Comparison of ENCODE assay signal across 1 cellular context in the genomic region with DNA sequence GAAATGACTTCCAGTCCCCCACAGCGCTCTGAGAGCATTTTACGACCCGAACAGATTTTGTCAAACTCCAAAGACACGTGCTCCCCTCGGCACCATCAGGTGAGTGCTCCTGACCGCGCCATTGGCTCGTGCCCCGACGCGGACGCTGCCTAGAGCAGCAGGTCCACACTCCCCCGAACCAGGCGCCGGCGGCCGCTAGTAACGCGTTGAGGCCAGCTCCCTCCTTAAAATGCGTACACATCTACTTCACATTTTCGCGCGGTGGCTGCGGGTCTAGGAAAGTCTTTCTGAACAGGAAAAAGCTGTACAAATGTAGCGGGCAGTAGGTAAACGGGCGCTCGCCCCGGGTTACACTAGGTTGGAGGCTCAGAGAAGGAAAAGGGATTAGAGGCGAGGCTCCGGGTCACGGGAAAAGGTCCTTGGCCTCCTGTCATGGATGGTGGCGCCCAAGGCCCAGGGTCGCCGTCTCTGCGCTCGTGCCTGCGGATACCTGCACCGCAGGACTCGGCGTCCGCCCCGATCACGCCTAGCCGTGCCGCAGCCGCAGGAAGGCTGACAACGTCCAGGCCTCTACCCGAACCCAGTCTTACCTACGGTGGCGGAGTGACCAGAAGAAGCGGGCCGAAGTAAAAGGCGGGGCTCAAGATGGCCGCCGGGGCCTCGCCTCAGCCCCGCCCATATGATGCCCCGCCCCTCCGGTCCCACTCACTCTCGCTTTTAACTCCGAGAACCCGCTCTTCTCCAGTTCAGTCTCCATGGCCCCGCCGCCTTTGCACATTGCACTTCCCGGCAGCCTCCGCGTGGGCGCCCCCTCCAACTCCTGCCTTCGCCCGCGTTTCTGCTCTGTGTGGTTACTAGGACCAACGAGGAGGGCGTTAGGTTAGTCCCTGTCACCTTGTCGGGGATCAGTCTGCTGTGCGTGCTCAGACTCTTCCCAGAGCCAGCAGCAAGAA.
A peak's percentile ranks its signal among the peaks of the same experiment; 100 is the strongest.
TF ChIP-seq lines count a peak whose summit lies in the region.

A gene with protein sequence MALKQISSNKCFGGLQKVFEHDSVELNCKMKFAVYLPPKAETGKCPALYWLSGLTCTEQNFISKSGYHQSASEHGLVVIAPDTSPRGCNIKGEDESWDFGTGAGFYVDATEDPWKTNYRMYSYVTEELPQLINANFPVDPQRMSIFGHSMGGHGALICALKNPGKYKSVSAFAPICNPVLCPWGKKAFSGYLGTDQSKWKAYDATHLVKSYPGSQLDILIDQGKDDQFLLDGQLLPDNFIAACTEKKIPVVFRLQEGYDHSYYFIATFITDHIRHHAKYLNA (minus strand): TSS at position 647 of the 953 bp plus-strand sequence. CDS start 5,748 bp downstream, outside the sequence.

TF ChIP-seq in HepG2, 621 proteins besides CTCF, POLR2A, EP300 and RAD21 (continued from another document):
- TF ChIP-seq, protein P1, sequence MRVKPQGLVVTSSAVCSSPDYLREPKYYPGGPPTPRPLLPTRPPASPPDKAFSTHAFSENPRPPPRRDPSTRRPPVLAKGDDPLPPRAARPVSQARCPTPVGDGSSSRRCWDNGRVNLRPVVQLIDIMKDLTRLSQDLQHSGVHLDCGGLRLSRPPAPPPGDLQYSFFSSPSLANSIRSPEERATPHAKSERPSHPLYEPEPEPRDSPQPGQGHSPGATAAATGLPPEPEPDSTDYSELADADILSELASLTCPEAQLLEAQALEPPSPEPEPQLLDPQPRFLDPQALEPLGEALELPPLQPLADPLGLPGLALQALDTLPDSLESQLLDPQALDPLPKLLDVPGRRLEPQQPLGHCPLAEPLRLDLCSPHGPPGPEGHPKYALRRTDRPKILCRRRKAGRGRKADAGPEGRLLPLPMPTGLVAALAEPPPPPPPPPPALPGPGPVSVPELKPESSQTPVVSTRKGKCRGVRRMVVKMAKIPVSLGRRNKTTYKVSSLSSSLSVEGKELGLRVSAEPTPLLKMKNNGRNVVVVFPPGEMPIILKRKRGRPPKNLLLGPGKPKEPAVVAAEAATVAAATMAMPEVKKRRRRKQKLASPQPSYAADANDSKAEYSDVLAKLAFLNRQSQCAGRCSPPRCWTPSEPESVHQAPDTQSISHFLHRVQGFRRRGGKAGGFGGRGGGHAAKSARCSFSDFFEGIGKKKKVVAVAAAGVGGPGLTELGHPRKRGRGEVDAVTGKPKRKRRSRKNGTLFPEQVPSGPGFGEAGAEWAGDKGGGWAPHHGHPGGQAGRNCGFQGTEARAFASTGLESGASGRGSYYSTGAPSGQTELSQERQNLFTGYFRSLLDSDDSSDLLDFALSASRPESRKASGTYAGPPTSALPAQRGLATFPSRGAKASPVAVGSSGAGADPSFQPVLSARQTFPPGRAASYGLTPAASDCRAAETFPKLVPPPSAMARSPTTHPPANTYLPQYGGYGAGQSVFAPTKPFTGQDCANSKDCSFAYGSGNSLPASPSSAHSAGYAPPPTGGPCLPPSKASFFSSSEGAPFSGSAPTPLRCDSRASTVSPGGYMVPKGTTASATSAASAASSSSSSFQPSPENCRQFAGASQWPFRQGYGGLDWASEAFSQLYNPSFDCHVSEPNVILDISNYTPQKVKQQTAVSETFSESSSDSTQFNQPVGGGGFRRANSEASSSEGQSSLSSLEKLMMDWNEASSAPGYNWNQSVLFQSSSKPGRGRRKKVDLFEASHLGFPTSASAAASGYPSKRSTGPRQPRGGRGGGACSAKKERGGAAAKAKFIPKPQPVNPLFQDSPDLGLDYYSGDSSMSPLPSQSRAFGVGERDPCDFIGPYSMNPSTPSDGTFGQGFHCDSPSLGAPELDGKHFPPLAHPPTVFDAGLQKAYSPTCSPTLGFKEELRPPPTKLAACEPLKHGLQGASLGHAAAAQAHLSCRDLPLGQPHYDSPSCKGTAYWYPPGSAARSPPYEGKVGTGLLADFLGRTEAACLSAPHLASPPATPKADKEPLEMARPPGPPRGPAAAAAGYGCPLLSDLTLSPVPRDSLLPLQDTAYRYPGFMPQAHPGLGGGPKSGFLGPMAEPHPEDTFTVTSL (CRISPR knock-in tag; IDR thresholded peaks at IDR 0.05; ENCODE audit: borderline replicate concordance) = no peak
- no peak for TF ChIP-seq KDM1A (CRISPR knock-in tag; IDR thresholded peaks at IDR 0.05)
- peak; percentile 88 for TF ChIP-seq ZNF335 (CRISPR knock-in tag; IDR thresholded peaks at IDR 0.05)
- peak; percentile 53; the same call in 1 of the 2 replicates for TF ChIP-seq IRX3 (CRISPR knock-in tag; IDR thresholded peaks at IDR 0.05; ENCODE audit: borderline replicate concordance, low read depth)
- TF ChIP-seq, protein P2, sequence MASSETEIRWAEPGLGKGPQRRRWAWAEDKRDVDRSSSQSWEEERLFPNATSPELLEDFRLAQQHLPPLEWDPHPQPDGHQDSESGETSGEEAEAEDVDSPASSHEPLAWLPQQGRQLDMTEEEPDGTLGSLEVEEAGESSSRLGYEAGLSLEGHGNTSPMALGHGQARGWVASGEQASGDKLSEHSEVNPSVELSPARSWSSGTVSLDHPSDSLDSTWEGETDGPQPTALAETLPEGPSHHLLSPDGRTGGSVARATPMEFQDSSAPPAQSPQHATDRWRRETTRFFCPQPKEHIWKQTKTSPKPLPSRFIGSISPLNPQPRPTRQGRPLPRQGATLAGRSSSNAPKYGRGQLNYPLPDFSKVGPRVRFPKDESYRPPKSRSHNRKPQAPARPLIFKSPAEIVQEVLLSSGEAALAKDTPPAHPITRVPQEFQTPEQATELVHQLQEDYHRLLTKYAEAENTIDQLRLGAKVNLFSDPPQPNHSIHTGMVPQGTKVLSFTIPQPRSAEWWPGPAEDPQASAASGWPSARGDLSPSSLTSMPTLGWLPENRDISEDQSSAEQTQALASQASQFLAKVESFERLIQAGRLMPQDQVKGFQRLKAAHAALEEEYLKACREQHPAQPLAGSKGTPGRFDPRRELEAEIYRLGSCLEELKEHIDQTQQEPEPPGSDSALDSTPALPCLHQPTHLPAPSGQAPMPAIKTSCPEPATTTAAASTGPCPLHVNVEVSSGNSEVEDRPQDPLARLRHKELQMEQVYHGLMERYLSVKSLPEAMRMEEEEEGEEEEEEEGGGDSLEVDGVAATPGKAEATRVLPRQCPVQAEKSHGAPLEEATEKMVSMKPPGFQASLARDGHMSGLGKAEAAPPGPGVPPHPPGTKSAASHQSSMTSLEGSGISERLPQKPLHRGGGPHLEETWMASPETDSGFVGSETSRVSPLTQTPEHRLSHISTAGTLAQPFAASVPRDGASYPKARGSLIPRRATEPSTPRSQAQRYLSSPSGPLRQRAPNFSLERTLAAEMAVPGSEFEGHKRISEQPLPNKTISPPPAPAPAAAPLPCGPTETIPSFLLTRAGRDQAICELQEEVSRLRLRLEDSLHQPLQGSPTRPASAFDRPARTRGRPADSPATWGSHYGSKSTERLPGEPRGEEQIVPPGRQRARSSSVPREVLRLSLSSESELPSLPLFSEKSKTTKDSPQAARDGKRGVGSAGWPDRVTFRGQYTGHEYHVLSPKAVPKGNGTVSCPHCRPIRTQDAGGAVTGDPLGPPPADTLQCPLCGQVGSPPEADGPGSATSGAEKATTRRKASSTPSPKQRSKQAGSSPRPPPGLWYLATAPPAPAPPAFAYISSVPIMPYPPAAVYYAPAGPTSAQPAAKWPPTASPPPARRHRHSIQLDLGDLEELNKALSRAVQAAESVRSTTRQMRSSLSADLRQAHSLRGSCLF (CRISPR knock-in tag; IDR thresholded peaks at IDR 0.05; ENCODE audit: borderline replicate concordance) = no peak
- no peak; the same call in 1 of the 2 replicates for TF ChIP-seq ESRRA (CRISPR knock-in tag; IDR thresholded peaks at IDR 0.05; ENCODE audit: low read depth)
- no peak for TF ChIP-seq RBAK (CRISPR knock-in tag; IDR thresholded peaks at IDR 0.05)
- TF ChIP-seq EEA1 (CRISPR knock-in tag; IDR thresholded peaks at IDR 0.05; ENCODE audit: borderline replicate concordance) = no peak
- TF ChIP-seq ZNF30 (CRISPR knock-in tag; IDR thresholded peaks at IDR 0.05) = peak; percentile 81
- TF ChIP-seq, protein P3, sequence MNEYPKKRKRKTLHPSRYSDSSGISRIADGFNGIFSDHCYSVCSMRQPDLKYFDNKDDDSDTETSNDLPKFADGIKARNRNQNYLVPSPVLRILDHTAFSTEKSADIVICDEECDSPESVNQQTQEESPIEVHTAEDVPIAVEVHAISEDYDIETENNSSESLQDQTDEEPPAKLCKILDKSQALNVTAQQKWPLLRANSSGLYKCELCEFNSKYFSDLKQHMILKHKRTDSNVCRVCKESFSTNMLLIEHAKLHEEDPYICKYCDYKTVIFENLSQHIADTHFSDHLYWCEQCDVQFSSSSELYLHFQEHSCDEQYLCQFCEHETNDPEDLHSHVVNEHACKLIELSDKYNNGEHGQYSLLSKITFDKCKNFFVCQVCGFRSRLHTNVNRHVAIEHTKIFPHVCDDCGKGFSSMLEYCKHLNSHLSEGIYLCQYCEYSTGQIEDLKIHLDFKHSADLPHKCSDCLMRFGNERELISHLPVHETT (CRISPR knock-in tag; conservative IDR thresholded peaks at IDR 0.05) = peak; percentile 58; the same call in 1 of the 2 replicates
- peak; percentile 74 for TF ChIP-seq GFI1 (CRISPR knock-in tag; IDR thresholded peaks at IDR 0.05; ENCODE audit: borderline replicate concordance)
- peak; percentile 43; the same call in 1 of the 2 replicates for TF ChIP-seq HIVEP1 (CRISPR knock-in tag; IDR thresholded peaks at IDR 0.05)
